1 cellular context compared by ENCODE assay signal in genomic region chr4:170805352-170805751, GRCh38.
TF ChIP-seq lines count a peak whose summit lies in the region.

No MANE protein-coding gene starts in this region.

TF ChIP-seq in H1, 55 proteins besides CTCF, POLR2A, EP300 and RAD21 (continued from another document):
- TF ChIP-seq CHD7 (IDR thresholded peaks at IDR 0.05; ENCODE audit: insufficient replicate concordance, low read length) (no peak), NRF1 (IDR thresholded peaks at IDR 0.05; ENCODE audit: low read depth, low read length) (no peak), SP1 (IDR thresholded peaks at IDR 0.05; ENCODE audit: low read depth, low read length) (no peak)
TF ChIP-seq in H1: peak in this region for 0.
